ENCODE assay signal across 8 cellular contexts in the genomic region with DNA sequence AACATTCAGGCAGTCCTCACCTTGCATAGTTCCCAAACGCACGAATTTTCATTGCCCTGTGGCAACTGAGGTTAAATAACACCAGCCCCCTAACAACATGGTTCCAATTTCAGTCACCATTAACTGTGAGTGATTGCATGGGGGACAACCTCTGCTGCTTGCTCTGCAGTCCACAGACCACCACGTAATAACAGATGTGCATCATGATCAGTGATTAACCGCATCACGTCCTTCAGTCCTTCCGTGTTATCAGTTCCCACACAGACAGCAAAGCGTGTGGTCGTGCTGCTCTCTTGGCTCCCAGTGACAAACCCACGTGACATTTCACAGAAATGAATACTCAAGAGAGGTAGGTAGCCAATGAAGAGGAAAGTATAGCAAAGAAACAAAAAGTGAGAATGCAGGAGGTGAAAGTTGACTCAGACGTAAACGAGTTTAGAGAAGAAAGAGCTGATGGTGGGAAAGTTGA.
DNase-seq lines count a peak whose midpoint lies in the region; ATAC-seq and TF ChIP-seq lines count a peak whose summit lies in the region.

No MANE protein-coding gene starts in this region.

- peak overlapping the region; percentile 18 for H3K4me3 Mint-ChIP-seq in natural killer cell treated with Interleukin-12 subunit alpha and Interleukin-12 subunit beta and Interleukin-15 and Interleukin-18, amount 100 ng/mL, for 72 hours

- H3K9me3 ChIP-seq in WERI-Rb-1 (ENCODE audit: severe bottlenecking) (no peaks in the 10 kb centered on the region), left lung (no peaks in the 10 kb centered on the region)

- ATAC-seq in GM18858 (IDR thresholded peaks at IDR 0.05; ENCODE audit: unreplicated experiment) (peak; percentile 95), GM21737 (IDR thresholded peaks at IDR 0.05; ENCODE audit: unreplicated experiment) (peak; percentile 86), left lung (no peak)
- ATAC-seq in natural killer cell treated with Interleukin-12 subunit alpha and Interleukin-12 subunit beta and Interleukin-15 and Interleukin-18, amount 100 ng/mL, for 72 hours, result peak; percentile 80 to 88

- peaks cover 0 to 9% of the 10 kb centered on the region in 2 donors for H3K27me3 Mint-ChIP-seq in natural killer cell treated with Interleukin-12 subunit alpha and Interleukin-12 subunit beta and Interleukin-15 and Interleukin-18, amount 100 ng/mL, for 72 hours

- no peak overlapping the region for H3K27ac ChIP-seq in WERI-Rb-1
- peak overlapping the region in 1 of 2 donors; percentile 89 for H3K27ac ChIP-seq in left lung

- peaks cover 23% of the 10 kb centered on the region in 2 donors for H3K4me1 Mint-ChIP-seq in natural killer cell treated with Interleukin-12 subunit alpha and Interleukin-12 subunit beta and Interleukin-15 and Interleukin-18, amount 100 ng/mL, for 72 hours (ENCODE audit: low read depth in 2 of 2)

- H3K27me3 ChIP-seq in WERI-Rb-1 (ENCODE audit: insufficient read depth, low read depth, severe bottlenecking), result no peaks in the 10 kb centered on the region
- H3K27me3 ChIP-seq in left lung, result no peaks in the 10 kb centered on the region

- H3K36me3 ChIP-seq in WERI-Rb-1 (no peaks in the 10 kb centered on the region), left lung (no peaks in the 10 kb centered on the region)

- H3K4me3 ChIP-seq in WERI-Rb-1 (ENCODE audit: low read depth, low read length) (no peak overlapping the region), left lung (no peak overlapping the region)

- intact Hi-C loops in left lung (cut with DNase I), result no loop called here

- peak; percentile 42 for DNase-seq in NOMO-1 treated with DMSO at 0.1 percent for 48 hours (lab: John Stamatoyannopoulos, UW; ENCODE audit: unreplicated experiment)
- DNase-seq in natural killer cell treated with Interleukin-12 subunit alpha and Interleukin-12 subunit beta and Interleukin-15 and Interleukin-18, amount 100 ng/mL, for 72 hours (ENCODE audit: low spot score), result no peak
- DNase-seq in inferior parietal cortex (ENCODE audit: extremely low spot score), result no peak
- DNase-seq in ecto neural progenitor cell (ENCODE audit: low spot score), result no peak
- DNase-seq in WERI-Rb-1, result no peak
- no peak for DNase-seq in left lung

- H3K4me1 ChIP-seq in left lung, result peaks cover 18 to 86% of the 10 kb centered on the region in 2 donors

- no peaks in the 10 kb centered on the region for H3K36me3 Mint-ChIP-seq in natural killer cell treated with Interleukin-12 subunit alpha and Interleukin-12 subunit beta and Interleukin-15 and Interleukin-18, amount 100 ng/mL, for 72 hours

- TF ChIP-seq CTCF in WERI-Rb-1 (IDR thresholded peaks at IDR 0.05; ENCODE audit: low read depth, low read length), result no peak
- no peak for TF ChIP-seq CTCF in left lung (IDR thresholded peaks at IDR 0.05)

- no peaks in the 10 kb centered on the region for H3K9me3 Mint-ChIP-seq in natural killer cell treated with Interleukin-12 subunit alpha and Interleukin-12 subunit beta and Interleukin-15 and Interleukin-18, amount 100 ng/mL, for 72 hours

- H3K27ac Mint-ChIP-seq in natural killer cell treated with Interleukin-12 subunit alpha and Interleukin-12 subunit beta and Interleukin-15 and Interleukin-18, amount 100 ng/mL, for 72 hours, result peak overlapping the region in 1 of 2 donors; percentile 33
